In genomic region chr5:122774519-122774860, GRCh38 we compare ENCODE assay signal across 8 cellular contexts. TPM values are rescaled to one million over a fixed set of nuclear protein-coding genes. Genes with fewer than 3 reads are reported as not detected.
DNase-seq lines count a peak whose midpoint lies in the region; ATAC-seq, FAIRE-seq and TF ChIP-seq lines count a peak whose summit lies in the region.

No MANE protein-coding gene starts in this region.

- H3K9me3 Mint-ChIP-seq in nephron progenitor cell, result peaks cover 5% of the 10 kb centered on the region

- H3K4me1 Mint-ChIP-seq in nephron progenitor cell, result peaks cover 44% of the 10 kb centered on the region

- no peak for TF ChIP-seq EP300 in H1 (IDR thresholded peaks at IDR 0.05; ENCODE audit: borderline replicate concordance in 1 of 2, low read depth in 2 of 2, low read length in 2 of 2)

- H3K4ac ChIP-seq in H1 (replicated peaks; ENCODE audit: insufficient read length, low read depth, low read length), result no peak overlapping the region

- peak; percentile 36 for ATAC-seq in GM21737 (IDR thresholded peaks at IDR 0.05; ENCODE audit: unreplicated experiment)

- no peak overlapping the region for H3K27ac ChIP-seq in H1 (ENCODE audit: low read depth, low read length)

- H3K36me3 ChIP-seq in ES-I3 (ENCODE audit: insufficient read depth, low read length) (no peaks in the 10 kb centered on the region), H1 (ENCODE audit: control insufficient read depth in 2 of 4, insufficient read depth in 4 of 4, low read length in 3 of 4) (no peaks in the 10 kb centered on the region)

- CTCF ChIA-PET in H1 (lab: Charles Lee; ENCODE audit: partially characterized antibody), result interaction anchor here (1.1 to 1.9 kb wide), 3 partner anchors 12 to 70 kb away, joined by 3 to 6 read pairs (median 4); no protein-coding TSS in a partner anchor

- no peak overlapping the region for H4K5ac ChIP-seq in H1 (ENCODE audit: insufficient read length, low read depth, low read length)

- no peaks in the 10 kb centered on the region for H4K20me1 ChIP-seq in H1 (replicated peaks in 1 of 2; ENCODE audit: control insufficient read depth in 1 of 2, insufficient read depth in 2 of 2, low read length in 2 of 2)

- POLR2A ChIA-PET in H1 (lab: Charles Lee; ENCODE audit: partially characterized antibody), result interaction anchor here (1.2 to 2.1 kb wide), 3 partner anchors 12 to 323 kb away, joined by 3 to 10 read pairs (median 3); no protein-coding TSS in a partner anchor

- H2BK5ac ChIP-seq in H1 (ENCODE audit: low read depth, low read length), result no peak overlapping the region

- H3K23me2 ChIP-seq in H1 (ENCODE audit: low read depth, low read length), result peaks cover 3% of the 10 kb centered on the region

- H3K27me3 Mint-ChIP-seq in nephron progenitor cell (ENCODE audit: low read depth, poor library complexity), result peaks cover 8% of the 10 kb centered on the region

- H3K9me3 ChIP-seq in ES-I3 (ENCODE audit: control insufficient read depth, insufficient read depth, low read length) (no peaks in the 10 kb centered on the region), H1 (ENCODE audit: insufficient read depth in 2 of 2, low read depth in 1 of 2, low read length in 1 of 2) (no peaks in the 10 kb centered on the region)

- no peak overlapping the region for H2BK15ac ChIP-seq in H1 (ENCODE audit: low read length)

- no peak for TF ChIP-seq POLR2A in H1 (IDR thresholded peaks at IDR 0.05; ENCODE audit: control extremely low read depth in 1 of 2, low read depth in 2 of 2, low read length in 2 of 2)

- H3K4me3 ChIP-seq in LNCaP clone FGC (ENCODE audit: low read depth, low read length) (peak overlapping the region; percentile 95), H1 (ENCODE audit: extremely low read depth in 1 of 4, insufficient read depth in 2 of 4, low read depth in 3 of 4, low read length in 4 of 4) (peak overlapping the region; percentile 33 to 100 (median 54); a peak in 6 of 8 replicates)

- TF ChIP-seq RAD21 in H1 (IDR thresholded peaks at IDR 0.05 in 1 of 2, conservative IDR thresholded peaks at IDR 0.05 in 1 of 2; ENCODE audit: low read depth in 2 of 2, low read length in 2 of 2), result no peak

- no peak overlapping the region for H4K8ac ChIP-seq in H1 (ENCODE audit: extremely low read depth, insufficient read depth, low read length)

- H3K27me3 ChIP-seq in H1 (replicated peaks in 1 of 4; ENCODE audit: control insufficient read depth in 3 of 4, extremely low read depth in 1 of 4, insufficient read depth in 3 of 4, low read length in 3 of 4), result no peaks in the 10 kb centered on the region

- WGBS in H1 (ENCODE audit: extremely low coverage in 1 of 2, insufficient coverage in 1 of 2, insufficient read length in 1 of 2, insufficient replicate concordance in 2 of 2, low coverage in 1 of 2, low lambda C conversion rate in 2 of 2, missing lambda C conversion rate in 1 of 2), 2 experiments, result 37% methylated on average over 8 of the region's 8 CpGs; no CpG with 5 or more reads in 1 of the 2 experiments

- H3K79me2 ChIP-seq in H1 (ENCODE audit: control insufficient read depth in 1 of 2, insufficient read depth in 2 of 2, low read length in 2 of 2), result peaks cover 4 to 42% of the 10 kb centered on the region in 2 experiments; a peak in 3 of 4 replicates

- H2BK20ac ChIP-seq in H1 (ENCODE audit: low read length), result no peak overlapping the region

- FAIRE-seq in H1 (lab: Jason Lieb, UNC), result no peak

- TF ChIP-seq CTCF in LNCaP clone FGC (IDR thresholded peaks at IDR 0.05; ENCODE audit: control insufficient read depth, extremely low read depth, insufficient read depth) (no peak), H1 (IDR thresholded peaks at IDR 0.05; ENCODE audit: control extremely low read depth in 1 of 3, insufficient read depth in 1 of 3, low read depth in 1 of 3, low read length in 3 of 3) (no peak), nephron progenitor cell (IDR thresholded peaks at IDR 0.05) (no peak)

- no peak overlapping the region for H2AK5ac ChIP-seq in H1 (ENCODE audit: low read depth, low read length)

- H3K9ac ChIP-seq in ES-I3 (ENCODE audit: low read depth, low read length), result peak overlapping the region; percentile 88
- peak overlapping the region in 2 of 4 experiments; percentile 26 to 43; a peak in 2 of 7 replicates for H3K9ac ChIP-seq in H1 (replicated peaks in 1 of 4; ENCODE audit: extremely low read depth in 1 of 4, low read depth in 3 of 4, low read length in 3 of 4)

- peak overlapping the region; percentile 34; the same call in 1 of the 2 replicates for H3K18ac ChIP-seq in H1 (ENCODE audit: extremely low read depth, low read length)

- no peak overlapping the region for H3K14ac ChIP-seq in H1 (ENCODE audit: insufficient read length)

- H3K23ac ChIP-seq in H1 (ENCODE audit: insufficient read length), result no peak overlapping the region

- H3K4me1 ChIP-seq in ES-I3 (ENCODE audit: insufficient read depth, low read length), result no peaks in the 10 kb centered on the region
- H3K4me1 ChIP-seq in H1 (replicated peaks in 1 of 4; ENCODE audit: control insufficient read depth in 3 of 4, insufficient read depth in 4 of 4, low read length in 3 of 4), result peaks cover 0 to 2% (median 0%) of the 10 kb centered on the region in 4 experiments; a peak in 1 of 7 replicates

- no peak overlapping the region for H3K27ac Mint-ChIP-seq in nephron progenitor cell

- DNase-seq in LNCaP clone FGC (ENCODE audit: low read depth) (no peak), H1 (ENCODE audit: low read depth in 1 of 2, low spot score in 2 of 2) (no peak), nephron progenitor cell (no peak), NCI-H345 (lab: John Stamatoyannopoulos, UW) (no peak), epidermal melanocyte (ENCODE audit: insufficient read length, low spot score) (no peak)
- no peak for DNase-seq in stimulated activated CD4-positive, alpha-beta T cell treated with anti-CD3 and anti-CD28 coated beads, Interleukin-4, amount 100 ng/mL, for 4 hours

- H2AFZ ChIP-seq in H1 (ENCODE audit: low read length), result peak overlapping the region; percentile 99

- no peak overlapping the region for H2BK12ac ChIP-seq in H1 (ENCODE audit: low read depth, low read length)

- H3K4me3 Mint-ChIP-seq in nephron progenitor cell, result peak overlapping the region; percentile 98

- no peaks in the 10 kb centered on the region; the same call in 1 of the 2 replicates for H3K79me1 ChIP-seq in H1 (ENCODE audit: low read depth, low read length)

- H2BK120ac ChIP-seq in H1 (replicated peaks; ENCODE audit: low read depth, low read length), result no peak overlapping the region

- H3K4me2 ChIP-seq in H1 (ENCODE audit: insufficient read depth in 1 of 2, low read depth in 2 of 2, low read length in 2 of 2), result peak overlapping the region; percentile 75 to 79

- no peak overlapping the region for H4K91ac ChIP-seq in H1 (replicated peaks; ENCODE audit: insufficient read length, low read length)

- no peak overlapping the region for H3K56ac ChIP-seq in H1 (replicated peaks; ENCODE audit: insufficient read length, low read depth, low read length)

- peaks cover 17% of the 10 kb centered on the region for H3K36me3 Mint-ChIP-seq in nephron progenitor cell (ENCODE audit: low read depth)

TF ChIP-seq in H1, 55 proteins besides CTCF, POLR2A, EP300 and RAD21:
- TF ChIP-seq MAX (IDR thresholded peaks at IDR 0.05) (no peak), CBX8 (IDR thresholded peaks at IDR 0.05; ENCODE audit: borderline replicate concordance, low read depth, low read length) (no peak)
TF ChIP-seq in H1: peak in this region for 0.

RNA-seq across cellular contexts. Expression of gene SNX2, which starts 0.4 kb away (rescaled TPM):
- total RNA-seq in H1 (2021; fragmentation: NEBNext Ultra II Directional; extraction: Animal tissue kit (Norgen Biotek cat#: 25700)), result 54.4 and 61.2 TPM in 2 replicates
- polyA plus RNA-seq in H1 (2011; rRNA removed), result 11.8 and 51.0 TPM in 2 replicates
- 33.9 TPM for polyA plus RNA-seq in H1 (2011; cell fraction: cytosol; rRNA removed)
- 18.4 TPM for polyA plus RNA-seq in H1 (2011; cell fraction: nucleus; rRNA removed)
- polyA plus RNA-seq in H1 (2012, experiment 1 of 2), result 48.8 to 87.2 TPM (median 51.4 TPM) in 4 replicates
- 3.8 TPM for polyA plus RNA-seq in H1 (2012, experiment 2 of 2)
- 41.1 TPM for polyA plus RNA-seq in H1 (2013, experiment 1 of 2)
- polyA plus RNA-seq in H1 (2013, experiment 2 of 2), result 44.2 TPM
- 39.7 and 51.7 TPM in 2 replicates for polyA minus RNA-seq in H1 (2011; rRNA and poly(A)+ RNA removed)
- polyA minus RNA-seq in H1 (2011; cell fraction: cytosol; rRNA and poly(A)+ RNA removed), result 50.5 TPM
- 51.2 TPM for polyA minus RNA-seq in H1 (2011; cell fraction: nucleus; rRNA and poly(A)+ RNA removed)
